1 cellular context compared by ENCODE assay signal in the genomic region with DNA sequence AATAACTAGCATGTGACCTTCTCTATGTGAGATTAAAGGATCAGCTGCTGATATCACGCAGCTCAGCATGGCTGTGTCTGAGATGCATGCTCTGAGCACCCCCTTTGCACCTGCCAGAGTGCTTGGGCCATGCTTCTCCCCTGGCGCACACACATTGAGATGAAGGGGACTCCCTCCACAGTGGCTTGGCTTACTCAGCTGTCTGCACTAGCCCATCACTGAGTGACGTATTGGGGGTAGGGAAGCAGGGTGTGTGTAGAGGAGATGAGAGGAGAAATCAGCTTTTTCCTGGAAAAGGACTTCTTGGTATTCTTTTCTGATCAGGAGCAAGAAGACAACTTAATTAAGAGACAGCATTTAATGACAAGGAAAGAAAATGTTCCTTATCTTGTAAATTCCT.
TF ChIP-seq lines count a peak whose summit lies in the region.

No MANE protein-coding gene starts in this region.

TF ChIP-seq in IMR-90, 13 proteins besides CTCF, POLR2A, EP300 and RAD21 (continued from another document):
- TF ChIP-seq NFE2L2 (IDR thresholded peaks at IDR 0.05; ENCODE audit: low read depth, low read length) = no peak
- no peak for TF ChIP-seq MAFK (IDR thresholded peaks at IDR 0.05; ENCODE audit: low read depth, low read length)
- TF ChIP-seq FOS (IDR thresholded peaks at IDR 0.05; ENCODE audit: low read depth, low read length) = no peak
- TF ChIP-seq RCOR1 (IDR thresholded peaks at IDR 0.05; ENCODE audit: insufficient replicate concordance, low read length) = no peak
- TF ChIP-seq MXI1 (IDR thresholded peaks at IDR 0.05; ENCODE audit: borderline replicate concordance, low read depth, low read length) = no peak
- TF ChIP-seq CEBPB (IDR thresholded peaks at IDR 0.05; ENCODE audit: low read depth, low read length) = no peak
- TF ChIP-seq ELK1 (IDR thresholded peaks at IDR 0.05; ENCODE audit: borderline replicate concordance, low read depth, low read length) = no peak
- TF ChIP-seq CHD1 (IDR thresholded peaks at IDR 0.05; ENCODE audit: low read depth, low read length) = no peak
- TF ChIP-seq, protein P1, sequence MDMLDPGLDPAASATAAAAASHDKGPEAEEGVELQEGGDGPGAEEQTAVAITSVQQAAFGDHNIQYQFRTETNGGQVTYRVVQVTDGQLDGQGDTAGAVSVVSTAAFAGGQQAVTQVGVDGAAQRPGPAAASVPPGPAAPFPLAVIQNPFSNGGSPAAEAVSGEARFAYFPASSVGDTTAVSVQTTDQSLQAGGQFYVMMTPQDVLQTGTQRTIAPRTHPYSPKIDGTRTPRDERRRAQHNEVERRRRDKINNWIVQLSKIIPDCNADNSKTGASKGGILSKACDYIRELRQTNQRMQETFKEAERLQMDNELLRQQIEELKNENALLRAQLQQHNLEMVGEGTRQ (IDR thresholded peaks at IDR 0.05; ENCODE audit: low read depth, low read length) = no peak
TF ChIP-seq in IMR-90: peak in this region for 0.
